In the genomic region with DNA sequence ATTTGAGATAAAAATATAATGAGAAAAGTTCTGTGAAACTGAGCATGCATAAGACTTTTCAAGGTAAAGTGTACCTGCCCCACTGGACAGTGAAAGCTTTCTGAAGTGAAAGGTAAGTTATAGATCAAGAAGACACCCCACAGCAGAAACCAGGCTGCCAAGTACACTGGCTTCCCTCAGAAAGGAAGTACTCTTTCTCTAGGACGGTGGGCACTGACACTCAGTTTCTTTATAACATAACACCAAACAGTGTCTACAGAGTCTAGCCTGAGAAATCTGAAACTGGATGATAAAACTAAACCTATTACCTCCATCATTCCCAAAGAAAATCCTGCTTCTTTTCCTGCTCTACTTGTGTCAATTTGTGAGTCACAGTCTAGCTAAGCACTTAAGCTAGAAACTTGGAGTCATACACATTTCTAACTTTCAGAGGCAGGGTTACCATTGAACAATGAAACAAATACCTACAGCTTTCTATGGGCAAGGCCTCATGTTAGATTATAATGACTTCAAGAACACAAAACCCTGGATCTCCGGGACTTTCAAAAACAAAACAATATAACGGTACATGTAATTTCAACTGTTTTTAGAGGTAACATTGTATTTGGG, we compare ENCODE assay signal across 10 cellular contexts.
DNase-seq lines count a peak whose midpoint lies in the region; ATAC-seq and TF ChIP-seq lines count a peak whose summit lies in the region.
"Had no signal": no experiment of that assay in that cellular context is flagged by ENCODE, and none has a peak within 500 bp of the region (broad histone marks: within the 10 kb centered on the region; RNA-seq: fewer than 3 reads in every experiment).

No MANE protein-coding gene starts in this region.

- no peaks in the 10 kb centered on the region for H3K27me3 Mint-ChIP-seq in activated naive CD4-positive, alpha-beta T cell treated with anti-CD3 and anti-CD28 coated beads, Interleukin-2, amount 50 U/mL, for 24 hours
- H3K27me3 Mint-ChIP-seq in activated T-helper 2 cell treated with anti-CD3 and anti-CD28 coated beads, Interferon-gamma antibody, Interleukin-2, Interleukin-4, amounts not matched to agents 10 μg/mL and 5 μg/mL and 100 μg/mL, durations not matched to agents 14 hours and 24 hours and 36 hours (ENCODE audit: low read depth) = no peaks in the 10 kb centered on the region
- H3K27me3 Mint-ChIP-seq: naive B cell had no signal

- DNase-seq in activated naive CD4-positive, alpha-beta T cell (lab: John Stamatoyannopoulos, UW) = no peak
- no peak for DNase-seq in activated T-helper 2 cell treated with anti-CD3 and anti-CD28 coated beads, Interferon-gamma antibody, Interleukin-2, Interleukin-4, amounts not matched to agents 10 μg/mL and 5 μg/mL and 100 μg/mL, durations not matched to agents 14 hours and 24 hours and 36 hours (ENCODE audit: low spot score)
- DNase-seq in HEK293T (ENCODE audit: extremely low spot score) (no peak), A172 (ENCODE audit: low spot score) (no peak)
- no peak for DNase-seq in stimulated activated CD8-positive, alpha-beta memory T cell treated with anti-CD3 and anti-CD28 coated beads, Interleukin-4, amount 100 ng/mL, for 48 hours
- DNase-seq: caudate nucleus, naive B cell had no signal

- peaks cover 8% of the 10 kb centered on the region for H3K9me3 Mint-ChIP-seq in activated naive CD4-positive, alpha-beta T cell treated with anti-CD3 and anti-CD28 coated beads, Interleukin-2, amount 50 U/mL, for 24 hours
- peaks cover 19% of the 10 kb centered on the region for H3K9me3 Mint-ChIP-seq in activated T-helper 2 cell treated with anti-CD3 and anti-CD28 coated beads, Interferon-gamma antibody, Interleukin-2, Interleukin-4, amounts not matched to agents 10 μg/mL and 5 μg/mL and 100 μg/mL, durations not matched to agents 14 hours and 24 hours and 36 hours

- intact Hi-C loops in activated T-helper 2 cell treated with anti-CD3 and anti-CD28 coated beads, Interferon-gamma antibody, Interleukin-2, Interleukin-4, amounts not matched to agents 10 μg/mL and 5 μg/mL and 100 μg/mL, durations not matched to agents 14 hours and 24 hours and 36 hours (cut with micrococcal nuclease) = loop anchor here (1.0 to 10.0 kb wide), 5 partner anchors 9 to 260 kb away; partner anchors contain the start of genes NIPBL and NUP155

- peaks cover 19% of the 10 kb centered on the region for H3K36me3 Mint-ChIP-seq in activated naive CD4-positive, alpha-beta T cell treated with anti-CD3 and anti-CD28 coated beads, Interleukin-2, amount 50 U/mL, for 24 hours
- H3K36me3 Mint-ChIP-seq in activated T-helper 2 cell treated with anti-CD3 and anti-CD28 coated beads, Interferon-gamma antibody, Interleukin-2, Interleukin-4, amounts not matched to agents 10 μg/mL and 5 μg/mL and 100 μg/mL, durations not matched to agents 14 hours and 24 hours and 36 hours (ENCODE audit: low read depth) = peaks cover 53% of the 10 kb centered on the region

- ATAC-seq in HG03439 (IDR thresholded peaks at IDR 0.05; ENCODE audit: unreplicated experiment) = peak; percentile 40
- no peak for ATAC-seq in GM21515 (IDR thresholded peaks at IDR 0.05; ENCODE audit: unreplicated experiment)

- CTCF ChIA-PET in HEK293T (lab: Yijun Ruan, JAX) = no interaction called here

- peak overlapping the region; percentile 70 for H3K4me3 Mint-ChIP-seq in activated naive CD4-positive, alpha-beta T cell treated with anti-CD3 and anti-CD28 coated beads, Interleukin-2, amount 50 U/mL, for 24 hours
- H3K4me3 Mint-ChIP-seq in activated T-helper 2 cell treated with anti-CD3 and anti-CD28 coated beads, Interferon-gamma antibody, Interleukin-2, Interleukin-4, amounts not matched to agents 10 μg/mL and 5 μg/mL and 100 μg/mL, durations not matched to agents 14 hours and 24 hours and 36 hours (ENCODE audit: low read depth) = no peak overlapping the region
- H3K4me3 Mint-ChIP-seq: naive B cell had no signal

- POLR2A ChIA-PET in HEK293T (lab: Yijun Ruan, JAX) = no interaction called here

- H3K4me1 Mint-ChIP-seq in activated naive CD4-positive, alpha-beta T cell treated with anti-CD3 and anti-CD28 coated beads, Interleukin-2, amount 50 U/mL, for 24 hours = peaks cover 51% of the 10 kb centered on the region
- peaks cover 37% of the 10 kb centered on the region for H3K4me1 Mint-ChIP-seq in activated T-helper 2 cell treated with anti-CD3 and anti-CD28 coated beads, Interferon-gamma antibody, Interleukin-2, Interleukin-4, amounts not matched to agents 10 μg/mL and 5 μg/mL and 100 μg/mL, durations not matched to agents 14 hours and 24 hours and 36 hours (ENCODE audit: low read depth)

- H3K27ac Mint-ChIP-seq in activated naive CD4-positive, alpha-beta T cell treated with anti-CD3 and anti-CD28 coated beads, Interleukin-2, amount 50 U/mL, for 24 hours = peak overlapping the region; percentile 38
- H3K27ac Mint-ChIP-seq in activated T-helper 2 cell treated with anti-CD3 and anti-CD28 coated beads, Interferon-gamma antibody, Interleukin-2, Interleukin-4, amounts not matched to agents 10 μg/mL and 5 μg/mL and 100 μg/mL, durations not matched to agents 14 hours and 24 hours and 36 hours = peak overlapping the region; percentile 70

TF ChIP-seq in HEK293T, 16 proteins besides CTCF, POLR2A, EP300 and RAD21:
- no peak for TF ChIP-seq PKNOX1 (IDR thresholded peaks at IDR 0.05)
TF ChIP-seq in HEK293T: peak in this region for 0.
